3 cellular contexts compared by ENCODE assay signal in genomic region chr6:48240287-48240686, GRCh38.
TF ChIP-seq lines count a peak whose summit lies in the region.

No MANE protein-coding gene starts in this region.

TF ChIP-seq in IMR-90, 13 proteins besides CTCF, POLR2A, EP300 and RAD21:
- TF ChIP-seq ELK1 (IDR thresholded peaks at IDR 0.05; ENCODE audit: borderline replicate concordance, low read depth, low read length) (no peak), SMC3 (IDR thresholded peaks at IDR 0.05; ENCODE audit: low read depth, low read length) (no peak), RCOR1 (IDR thresholded peaks at IDR 0.05; ENCODE audit: insufficient replicate concordance, low read length) (no peak), USF2 (IDR thresholded peaks at IDR 0.05; ENCODE audit: low read depth, low read length) (no peak), CEBPB (IDR thresholded peaks at IDR 0.05; ENCODE audit: low read depth, low read length) (peak; percentile 47; the same call in 1 of the 2 replicates)
TF ChIP-seq in IMR-90: peak in this region for 1.

TF ChIP-seq in K562, 482 proteins besides CTCF, POLR2A, EP300 and RAD21:
- no peak for TF ChIP-seq FIP1L1 (IDR thresholded peaks at IDR 0.05; ENCODE audit: low read depth, low read length, poor library complexity, severe bottlenecking)
- no peak for TF ChIP-seq CEBPG (CRISPR knock-in tag; IDR thresholded peaks at IDR 0.05)
- TF ChIP-seq CEBPG (tag; conservative IDR thresholded peaks at IDR 0.05 in 1 of 2, IDR thresholded peaks at IDR 0.05 in 1 of 2), result peak in 1 of 2 experiments; percentile 80; a peak in 3 of 4 replicates
- peak; percentile 39; the same call in 1 of the 2 replicates for TF ChIP-seq CEBPB (tag; IDR thresholded peaks at IDR 0.05)
- no peak for TF ChIP-seq E2F1 (CRISPR knock-in tag; IDR thresholded peaks at IDR 0.05)
- TF ChIP-seq ATF3 (IDR thresholded peaks at IDR 0.05), result peak; percentile 41; the same call in 1 of the 2 replicates
- TF ChIP-seq ATF3 (CRISPR knock-in tag; conservative IDR thresholded peaks at IDR 0.05), result no peak
TF ChIP-seq in K562: peak in this region for 3.

TF ChIP-seq in endothelial cell of umbilical vein, 7 proteins besides CTCF, POLR2A, EP300 and RAD21:
- TF ChIP-seq EZH2 (IDR thresholded peaks at IDR 0.05; ENCODE audit: borderline replicate concordance, low read depth, low read length, severe bottlenecking) (no peak), FOS (IDR thresholded peaks at IDR 0.05; ENCODE audit: borderline replicate concordance, insufficient read depth, low read length) (no peak), GATA2 (IDR thresholded peaks at IDR 0.05; ENCODE audit: insufficient read depth, insufficient read length, low read depth, low read length) (no peak), MAX (IDR thresholded peaks at IDR 0.05; ENCODE audit: insufficient read depth, insufficient read length) (no peak), POLR2AphosphoS5 (IDR thresholded peaks at IDR 0.05; ENCODE audit: insufficient read depth, low read depth, low read length) (no peak), MYC (IDR thresholded peaks at IDR 0.05; ENCODE audit: low read depth, low read length) (no peak), JUN (IDR thresholded peaks at IDR 0.05; ENCODE audit: borderline replicate concordance, insufficient read depth, insufficient read length, low read depth) (no peak)
TF ChIP-seq in endothelial cell of umbilical vein: peak in this region for 0.
